Comparison of ENCODE assay signal across 1 cellular context in the genomic region with DNA sequence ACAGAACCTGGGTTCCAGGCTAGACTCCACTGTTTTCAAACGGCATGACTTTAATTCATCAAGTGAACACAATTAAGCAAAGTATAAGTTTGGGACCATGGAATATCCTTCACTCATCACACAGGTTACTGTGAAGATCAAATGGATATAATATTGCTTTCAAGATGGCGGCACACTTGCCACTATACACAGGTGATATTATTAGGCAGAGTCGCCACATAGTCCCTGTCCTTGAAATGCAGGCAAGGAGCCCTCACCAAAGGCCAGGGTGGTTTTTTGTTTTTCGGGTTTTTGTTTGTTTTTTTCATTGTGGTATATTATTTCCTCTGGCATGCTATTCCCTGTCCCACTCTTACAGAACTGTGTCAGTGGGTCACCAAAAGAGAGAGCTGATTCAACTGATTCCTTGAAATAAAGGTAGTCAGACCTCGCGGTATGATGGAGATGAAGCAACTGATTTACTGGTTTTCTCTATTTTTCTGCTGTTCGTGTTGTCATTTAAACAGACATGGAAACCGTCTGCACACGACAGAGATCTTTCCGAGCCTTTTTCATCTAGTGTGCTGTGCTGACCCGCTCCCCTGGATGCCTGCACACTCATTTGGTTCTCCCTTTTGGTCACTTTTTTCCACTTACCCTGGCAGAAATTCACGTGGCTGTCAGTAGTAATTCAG.
A peak's percentile ranks its signal among the peaks of the same experiment; 100 is the strongest.
TF ChIP-seq lines count a peak whose summit lies in the region.

No MANE protein-coding gene starts in this region.

TF ChIP-seq in K562, 482 proteins besides CTCF, POLR2A, EP300 and RAD21:
- TF ChIP-seq NCOR1 (IDR thresholded peaks at IDR 0.05) (no peak), NR2F6 (CRISPR knock-in tag; IDR thresholded peaks at IDR 0.05) (no peak), STAT5B (CRISPR knock-in tag; IDR thresholded peaks at IDR 0.05) (no peak), JUNB (CRISPR knock-in tag; conservative IDR thresholded peaks at IDR 0.05) (no peak), DPF2 (IDR thresholded peaks at IDR 0.05) (no peak), KLF6 (CRISPR knock-in tag; IDR thresholded peaks at IDR 0.05; ENCODE audit: borderline replicate concordance) (peak; percentile 55; the same call in 1 of the 2 replicates), TRIM24 (IDR thresholded peaks at IDR 0.05) (no peak), SUPT5H (IDR thresholded peaks at IDR 0.05) (0 out of 2 replicates have a peak, but pooled peaks have one; percentile 24), RNF219 (CRISPR knock-in tag; IDR thresholded peaks at IDR 0.05) (no peak), DMBX1 (CRISPR knock-in tag; IDR thresholded peaks at IDR 0.05; ENCODE audit: borderline replicate concordance) (peak; percentile 75), TSHZ1 (CRISPR knock-in tag; IDR thresholded peaks at IDR 0.05) (0 out of 2 replicates have a peak, but pooled peaks have one; percentile 46), ID3 (CRISPR knock-in tag; IDR thresholded peaks at IDR 0.05) (no peak), ID3 (tag; IDR thresholded peaks at IDR 0.05) (peak; percentile 47; the same call in 1 of the 2 replicates), YY1 (IDR thresholded peaks at IDR 0.05; ENCODE audit: borderline replicate concordance in 1 of 3, control insufficient read depth in 1 of 3, extremely low read depth in 1 of 3, insufficient read depth in 3 of 3, insufficient read length in 1 of 3, insufficient replicate concordance in 2 of 3, low read depth in 1 of 3, low read length in 2 of 3) (peak in 1 of 3 experiments; percentile 25), NR4A1 (CRISPR knock-in tag; IDR thresholded peaks at IDR 0.05) (no peak), NR4A1 (tag; IDR thresholded peaks at IDR 0.05) (0 out of 2 replicates have a peak, but pooled peaks have one; percentile 46), PTTG1 (tag; IDR thresholded peaks at IDR 0.05; ENCODE audit: low read depth) (peak; percentile 47; the same call in 1 of the 2 replicates), BCOR (IDR thresholded peaks at IDR 0.05) (no peak), POLR2AphosphoS2 (IDR thresholded peaks at IDR 0.05; ENCODE audit: low read length) (peak; percentile 13; the same call in 1 of the 2 replicates), FIP1L1 (IDR thresholded peaks at IDR 0.05; ENCODE audit: low read depth, low read length, poor library complexity, severe bottlenecking) (no peak), ZNF766 (CRISPR knock-in tag; conservative IDR thresholded peaks at IDR 0.05) (0 out of 2 replicates have a peak, but pooled peaks have one; percentile 28), ZNF311 (CRISPR knock-in tag; IDR thresholded peaks at IDR 0.05) (peak; percentile 86), PTRF (tag; IDR thresholded peaks at IDR 0.05) (0 out of 2 replicates have a peak, but pooled peaks have one; percentile 27), HNRNPLL (IDR thresholded peaks at IDR 0.05; ENCODE audit: low read depth, low read length, poor library complexity, severe bottlenecking) (no peak), RBM15 (IDR thresholded peaks at IDR 0.05; ENCODE audit: insufficient read depth, low read length) (no peak)
- TF ChIP-seq, protein P1, sequence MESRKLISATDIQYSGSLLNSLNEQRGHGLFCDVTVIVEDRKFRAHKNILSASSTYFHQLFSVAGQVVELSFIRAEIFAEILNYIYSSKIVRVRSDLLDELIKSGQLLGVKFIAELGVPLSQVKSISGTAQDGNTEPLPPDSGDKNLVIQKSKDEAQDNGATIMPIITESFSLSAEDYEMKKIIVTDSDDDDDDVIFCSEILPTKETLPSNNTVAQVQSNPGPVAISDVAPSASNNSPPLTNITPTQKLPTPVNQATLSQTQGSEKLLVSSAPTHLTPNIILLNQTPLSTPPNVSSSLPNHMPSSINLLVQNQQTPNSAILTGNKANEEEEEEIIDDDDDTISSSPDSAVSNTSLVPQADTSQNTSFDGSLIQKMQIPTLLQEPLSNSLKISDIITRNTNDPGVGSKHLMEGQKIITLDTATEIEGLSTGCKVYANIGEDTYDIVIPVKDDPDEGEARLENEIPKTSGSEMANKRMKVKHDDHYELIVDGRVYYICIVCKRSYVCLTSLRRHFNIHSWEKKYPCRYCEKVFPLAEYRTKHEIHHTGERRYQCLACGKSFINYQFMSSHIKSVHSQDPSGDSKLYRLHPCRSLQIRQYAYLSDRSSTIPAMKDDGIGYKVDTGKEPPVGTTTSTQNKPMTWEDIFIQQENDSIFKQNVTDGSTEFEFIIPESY (CRISPR knock-in tag; IDR thresholded peaks at IDR 0.05), result 0 out of 2 replicates have a peak, but pooled peaks have one; percentile 25
- TF ChIP-seq, protein P2, sequence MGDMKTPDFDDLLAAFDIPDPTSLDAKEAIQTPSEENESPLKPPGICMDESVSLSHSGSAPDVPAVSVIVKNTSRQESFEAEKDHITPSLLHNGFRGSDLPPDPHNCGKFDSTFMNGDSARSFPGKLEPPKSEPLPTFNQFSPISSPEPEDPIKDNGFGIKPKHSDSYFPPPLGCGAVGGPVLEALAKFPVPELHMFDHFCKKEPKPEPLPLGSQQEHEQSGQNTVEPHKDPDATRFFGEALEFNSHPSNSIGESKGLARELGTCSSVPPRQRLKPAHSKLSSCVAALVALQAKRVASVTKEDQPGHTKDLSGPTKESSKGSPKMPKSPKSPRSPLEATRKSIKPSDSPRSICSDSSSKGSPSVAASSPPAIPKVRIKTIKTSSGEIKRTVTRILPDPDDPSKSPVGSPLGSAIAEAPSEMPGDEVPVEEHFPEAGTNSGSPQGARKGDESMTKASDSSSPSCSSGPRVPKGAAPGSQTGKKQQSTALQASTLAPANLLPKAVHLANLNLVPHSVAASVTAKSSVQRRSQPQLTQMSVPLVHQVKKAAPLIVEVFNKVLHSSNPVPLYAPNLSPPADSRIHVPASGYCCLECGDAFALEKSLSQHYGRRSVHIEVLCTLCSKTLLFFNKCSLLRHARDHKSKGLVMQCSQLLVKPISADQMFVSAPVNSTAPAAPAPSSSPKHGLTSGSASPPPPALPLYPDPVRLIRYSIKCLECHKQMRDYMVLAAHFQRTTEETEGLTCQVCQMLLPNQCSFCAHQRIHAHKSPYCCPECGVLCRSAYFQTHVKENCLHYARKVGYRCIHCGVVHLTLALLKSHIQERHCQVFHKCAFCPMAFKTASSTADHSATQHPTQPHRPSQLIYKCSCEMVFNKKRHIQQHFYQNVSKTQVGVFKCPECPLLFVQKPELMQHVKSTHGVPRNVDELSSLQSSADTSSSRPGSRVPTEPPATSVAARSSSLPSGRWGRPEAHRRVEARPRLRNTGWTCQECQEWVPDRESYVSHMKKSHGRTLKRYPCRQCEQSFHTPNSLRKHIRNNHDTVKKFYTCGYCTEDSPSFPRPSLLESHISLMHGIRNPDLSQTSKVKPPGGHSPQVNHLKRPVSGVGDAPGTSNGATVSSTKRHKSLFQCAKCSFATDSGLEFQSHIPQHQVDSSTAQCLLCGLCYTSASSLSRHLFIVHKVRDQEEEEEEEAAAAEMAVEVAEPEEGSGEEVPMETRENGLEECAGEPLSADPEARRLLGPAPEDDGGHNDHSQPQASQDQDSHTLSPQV (IDR thresholded peaks at IDR 0.05), result peak; percentile 39
- TF ChIP-seq, protein P3, sequence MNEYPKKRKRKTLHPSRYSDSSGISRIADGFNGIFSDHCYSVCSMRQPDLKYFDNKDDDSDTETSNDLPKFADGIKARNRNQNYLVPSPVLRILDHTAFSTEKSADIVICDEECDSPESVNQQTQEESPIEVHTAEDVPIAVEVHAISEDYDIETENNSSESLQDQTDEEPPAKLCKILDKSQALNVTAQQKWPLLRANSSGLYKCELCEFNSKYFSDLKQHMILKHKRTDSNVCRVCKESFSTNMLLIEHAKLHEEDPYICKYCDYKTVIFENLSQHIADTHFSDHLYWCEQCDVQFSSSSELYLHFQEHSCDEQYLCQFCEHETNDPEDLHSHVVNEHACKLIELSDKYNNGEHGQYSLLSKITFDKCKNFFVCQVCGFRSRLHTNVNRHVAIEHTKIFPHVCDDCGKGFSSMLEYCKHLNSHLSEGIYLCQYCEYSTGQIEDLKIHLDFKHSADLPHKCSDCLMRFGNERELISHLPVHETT (CRISPR knock-in tag; conservative IDR thresholded peaks at IDR 0.05 in 1 of 2, IDR thresholded peaks at IDR 0.05 in 1 of 2), result no peak
